In the genomic region with DNA sequence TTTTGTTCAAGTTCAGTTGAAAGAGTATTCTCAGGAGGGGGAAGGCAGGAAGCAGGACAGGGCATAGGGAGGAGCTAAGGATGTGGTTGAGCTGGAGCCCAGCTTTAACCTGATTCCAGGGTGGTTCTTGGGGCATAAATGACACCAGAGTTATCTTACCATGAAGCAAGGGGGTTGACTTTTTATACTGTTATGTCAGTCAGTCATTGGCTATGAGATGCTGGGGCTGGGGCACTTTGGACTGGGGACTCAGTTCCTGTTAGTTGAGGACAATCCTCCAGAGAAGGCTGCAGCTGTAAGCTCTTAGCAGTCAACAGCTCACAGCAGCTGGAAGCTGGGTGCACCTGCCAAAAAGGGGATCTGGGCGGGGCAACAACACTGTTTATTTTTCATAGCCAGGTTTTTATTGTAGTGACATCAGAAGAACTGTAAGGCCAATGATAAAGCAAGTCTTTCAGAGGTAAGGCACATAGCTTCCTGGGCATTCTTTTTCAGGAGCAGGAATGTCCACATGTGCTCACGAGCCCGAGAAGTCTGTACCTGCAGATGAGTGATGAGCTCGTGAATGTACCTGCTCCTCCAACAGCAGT, we compare ENCODE assay signal across 8 cellular contexts.
DNase-seq lines count a peak whose midpoint lies in the region; ATAC-seq, FAIRE-seq and TF ChIP-seq lines count a peak whose summit lies in the region.

No MANE protein-coding gene starts in this region.

- peak overlapping the region in 1 of 3 donors; percentile 8 for H3K9ac ChIP-seq in skeletal muscle tissue (ENCODE audit: low read depth in 1 of 3, low read length in 3 of 3)

- intact Hi-C loops in CD14-positive monocyte (cut with micrococcal nuclease) = loop anchor here in 1 of 2 donors (10.0 kb wide), 1 partner anchor 265 kb away; no protein-coding TSS in a partner anchor

- no peaks in the 10 kb centered on the region for H3K36me3 ChIP-seq in skeletal muscle tissue (ENCODE audit: control insufficient read depth in 3 of 3, insufficient read depth in 3 of 3, low read length in 3 of 3)

- FAIRE-seq in D721Med (lab: Jason Lieb, UNC) = no peak
- no peak for FAIRE-seq in frontal cortex (lab: Jason Lieb, UNC)

- peak; percentile 54 for ATAC-seq in GM19328 (IDR thresholded peaks at IDR 0.05; ENCODE audit: unreplicated experiment)
- peak; percentile 55 for ATAC-seq in HG03457 (IDR thresholded peaks at IDR 0.05; ENCODE audit: unreplicated experiment)

- H3K4me1 Mint-ChIP-seq in CD14-positive monocyte = peaks cover 22% of the 10 kb centered on the region

- DNase-seq in CD14-positive monocyte (ENCODE audit: low spot score) (no peak), HK-2 (ENCODE audit: unreplicated experiment) (no peak), D721Med (ENCODE audit: insufficient read length, low spot score) (no peak), frontal cortex (ENCODE audit: low spot score in 2 of 2) (no peak)

- H3K9me3 ChIP-seq in skeletal muscle tissue (ENCODE audit: control insufficient read depth in 3 of 3, low read length in 3 of 3) = no peaks in the 10 kb centered on the region

- peak overlapping the region in 2 of 3 donors; percentile 6 to 18 for H3K4me3 ChIP-seq in skeletal muscle tissue (ENCODE audit: low read length in 3 of 3)

- peaks cover 7 to 26% (median 16%) of the 10 kb centered on the region in 3 donors for H3K4me1 ChIP-seq in skeletal muscle tissue (ENCODE audit: control insufficient read depth in 3 of 3, insufficient read depth in 3 of 3, low read length in 3 of 3)

- peak; percentile 29; the same call in 1 of the 2 replicates for TF ChIP-seq POLR2A in Raji (IDR thresholded peaks at IDR 0.05; ENCODE audit: insufficient read depth, low read depth, low read length)

- peaks cover 0 to 2% (median 0%) of the 10 kb centered on the region in 3 donors for H3K27me3 Mint-ChIP-seq in CD14-positive monocyte (ENCODE audit: low read depth in 3 of 3)

- H3K4me3 Mint-ChIP-seq in CD14-positive monocyte = peak overlapping the region in 1 of 2 donors; percentile 83

- H3K27ac Mint-ChIP-seq in CD14-positive monocyte = peak overlapping the region; percentile 77 to 92 (median 83)

- peak overlapping the region; percentile 69 for H3K27ac ChIP-seq in skeletal muscle tissue (ENCODE audit: low read depth, low read length)

- TF ChIP-seq CTCF in CD14-positive monocyte (IDR thresholded peaks at IDR 0.05) (no peak), D721Med (IDR thresholded peaks at IDR 0.05; ENCODE audit: insufficient read depth, missing control alignments) (no peak)

- H3K36me3 Mint-ChIP-seq in CD14-positive monocyte = no peaks in the 10 kb centered on the region

- H3K27me3 ChIP-seq in skeletal muscle tissue (ENCODE audit: control insufficient read depth in 3 of 3, insufficient read depth in 3 of 3, low read length in 3 of 3) = no peaks in the 10 kb centered on the region

- peaks cover 0 to 3% (median 0%) of the 10 kb centered on the region in 7 donors for H3K9me3 Mint-ChIP-seq in CD14-positive monocyte
